1 cellular context compared by ENCODE assay signal in the genomic region with DNA sequence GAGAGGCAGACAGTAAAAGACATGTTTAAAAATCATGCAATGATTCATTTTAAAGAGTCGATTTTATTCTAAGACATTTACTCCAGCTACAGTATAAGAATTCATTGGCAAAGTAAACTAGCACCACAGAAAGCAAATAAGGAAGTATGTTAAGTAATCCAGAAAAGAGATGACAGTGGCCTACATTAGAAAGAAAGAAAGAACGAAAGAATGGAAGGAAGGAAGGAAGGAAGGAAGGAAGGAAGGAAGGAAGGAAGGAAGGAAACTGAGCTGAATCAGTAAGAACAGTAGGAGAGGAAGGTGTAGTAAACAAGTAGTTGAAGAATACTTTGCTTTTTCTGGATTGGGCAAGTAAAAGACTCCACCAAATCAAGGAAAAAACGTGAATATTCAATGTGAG.
TF ChIP-seq lines count a peak whose summit lies in the region.

No MANE protein-coding gene starts in this region.

TF ChIP-seq in WTC11, 78 proteins besides CTCF, POLR2A, EP300 and RAD21 (continued from another document):
- TF ChIP-seq, protein P1, sequence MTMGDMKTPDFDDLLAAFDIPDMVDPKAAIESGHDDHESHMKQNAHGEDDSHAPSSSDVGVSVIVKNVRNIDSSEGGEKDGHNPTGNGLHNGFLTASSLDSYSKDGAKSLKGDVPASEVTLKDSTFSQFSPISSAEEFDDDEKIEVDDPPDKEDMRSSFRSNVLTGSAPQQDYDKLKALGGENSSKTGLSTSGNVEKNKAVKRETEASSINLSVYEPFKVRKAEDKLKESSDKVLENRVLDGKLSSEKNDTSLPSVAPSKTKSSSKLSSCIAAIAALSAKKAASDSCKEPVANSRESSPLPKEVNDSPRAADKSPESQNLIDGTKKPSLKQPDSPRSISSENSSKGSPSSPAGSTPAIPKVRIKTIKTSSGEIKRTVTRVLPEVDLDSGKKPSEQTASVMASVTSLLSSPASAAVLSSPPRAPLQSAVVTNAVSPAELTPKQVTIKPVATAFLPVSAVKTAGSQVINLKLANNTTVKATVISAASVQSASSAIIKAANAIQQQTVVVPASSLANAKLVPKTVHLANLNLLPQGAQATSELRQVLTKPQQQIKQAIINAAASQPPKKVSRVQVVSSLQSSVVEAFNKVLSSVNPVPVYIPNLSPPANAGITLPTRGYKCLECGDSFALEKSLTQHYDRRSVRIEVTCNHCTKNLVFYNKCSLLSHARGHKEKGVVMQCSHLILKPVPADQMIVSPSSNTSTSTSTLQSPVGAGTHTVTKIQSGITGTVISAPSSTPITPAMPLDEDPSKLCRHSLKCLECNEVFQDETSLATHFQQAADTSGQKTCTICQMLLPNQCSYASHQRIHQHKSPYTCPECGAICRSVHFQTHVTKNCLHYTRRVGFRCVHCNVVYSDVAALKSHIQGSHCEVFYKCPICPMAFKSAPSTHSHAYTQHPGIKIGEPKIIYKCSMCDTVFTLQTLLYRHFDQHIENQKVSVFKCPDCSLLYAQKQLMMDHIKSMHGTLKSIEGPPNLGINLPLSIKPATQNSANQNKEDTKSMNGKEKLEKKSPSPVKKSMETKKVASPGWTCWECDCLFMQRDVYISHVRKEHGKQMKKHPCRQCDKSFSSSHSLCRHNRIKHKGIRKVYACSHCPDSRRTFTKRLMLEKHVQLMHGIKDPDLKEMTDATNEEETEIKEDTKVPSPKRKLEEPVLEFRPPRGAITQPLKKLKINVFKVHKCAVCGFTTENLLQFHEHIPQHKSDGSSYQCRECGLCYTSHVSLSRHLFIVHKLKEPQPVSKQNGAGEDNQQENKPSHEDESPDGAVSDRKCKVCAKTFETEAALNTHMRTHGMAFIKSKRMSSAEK (CRISPR knock-in tag; IDR thresholded peaks at IDR 0.05; ENCODE audit: borderline replicate concordance) = no peak
